Comparison of ENCODE assay signal across 29 cellular contexts in genomic region chr6:137268911-137269310, GRCh38.
"Had no signal": no experiment of that assay in that cellular context is flagged by ENCODE, and none has a peak within 500 bp of the region (broad histone marks: within the 10 kb centered on the region; RNA-seq: fewer than 3 reads in every experiment).

No MANE protein-coding gene starts in this region.

- FAIRE-seq: kidney had no signal

- H3K9me3 Mint-ChIP-seq: naive thymus-derived CD4-positive, alpha-beta T cell; stimulated activated memory B cell treated with anti-CD40 and anti-IgM and Interleukin-4, amounts not matched to agents 10 μg/mL and 1 μg/mL and 100 μg/mL, for 72 hours had no signal

- H3K27ac ChIP-seq: heart right ventricle, hepatocyte, left lung, lower lobe of right lung, neural progenitor cell, neutrophil, ovary, stomach, testis, thyroid gland, transverse colon, upper lobe of left lung, vagina had no signal

- H3K4me3 Mint-ChIP-seq: mesothelial cell of epicardium; nephron progenitor cell; neural progenitor cell; stimulated activated memory B cell treated with anti-CD40 and anti-IgM and Interleukin-4, amounts not matched to agents 10 μg/mL and 1 μg/mL and 100 μg/mL, for 72 hours had no signal

- H3K4me1 Mint-ChIP-seq: nephron progenitor cell had no signal

- ATAC-seq: heart right ventricle; left colon; left lung; lower lobe of right lung; mucosa of descending colon; naive thymus-derived CD4-positive, alpha-beta T cell; right cardiac atrium; sciatic nerve; stimulated activated memory B cell treated with anti-CD40 and anti-IgM and Interleukin-4, amounts not matched to agents 10 μg/mL and 1 μg/mL and 100 μg/mL, for 72 hours; stimulated activated naive CD8-positive, alpha-beta T cell treated with anti-CD3 and anti-CD28 coated beads, Interleukin-15, Interleukin-2, amounts not matched to agents 100 U/mL and 50 U/mL, for 24 hours had no signal

- H3K9me3 ChIP-seq: left lung, lower lobe of right lung, mucosa of descending colon, neutrophil, ovary, stomach, testis, thyroid gland, transverse colon, upper lobe of left lung, vagina had no signal

- H3K36me3 Mint-ChIP-seq: mesothelial cell of epicardium; neural progenitor cell; stimulated activated memory B cell treated with anti-CD40 and anti-IgM and Interleukin-4, amounts not matched to agents 10 μg/mL and 1 μg/mL and 100 μg/mL, for 72 hours had no signal

- H3K27me3 Mint-ChIP-seq: stimulated activated memory B cell treated with anti-CD40 and anti-IgM and Interleukin-4, amounts not matched to agents 10 μg/mL and 1 μg/mL and 100 μg/mL, for 72 hours had no signal

- H3K27ac Mint-ChIP-seq: mesothelial cell of epicardium; naive thymus-derived CD4-positive, alpha-beta T cell; nephron progenitor cell; neural progenitor cell; progenitor cell of endocrine pancreas; stimulated activated memory B cell treated with anti-CD40 and anti-IgM and Interleukin-4, amounts not matched to agents 10 μg/mL and 1 μg/mL and 100 μg/mL, for 72 hours had no signal

- H3K4me1 ChIP-seq: neural progenitor cell, testis, thyroid gland, transverse colon had no signal

- H3K4me3 ChIP-seq: heart right ventricle, hepatocyte, left lung, lower lobe of right lung, mucosa of descending colon, neural progenitor cell, ovary, skin epidermis, stomach, testis, thyroid gland, transverse colon, upper lobe of left lung, vagina had no signal

- H3K27me3 ChIP-seq: heart right ventricle, hepatocyte, left lung, neural progenitor cell, neutrophil, ovary, stomach, testis, thyroid gland, transverse colon, upper lobe of left lung, vagina had no signal

- H3K36me3 ChIP-seq: heart right ventricle, left lung, lower lobe of right lung, neural progenitor cell, neutrophil, ovary, stomach, thyroid gland, transverse colon, upper lobe of left lung, vagina had no signal

- DNase-seq: heart right ventricle; kidney; left colon; left lung; lower lobe of right lung; mesendoderm; mucosa of descending colon; naive thymus-derived CD4-positive, alpha-beta T cell; nephron progenitor cell; occipital lobe; ovary; right cardiac atrium; stimulated activated CD4-positive, alpha-beta T cell treated with anti-CD3 and anti-CD28 coated beads, Interleukin-12 subunit alpha, Interleukin-12 subunit beta, amount 100 ng/mL, for 4 hours; stimulated activated CD4-positive, alpha-beta T cell treated with anti-CD3 and anti-CD28 coated beads, Interleukin-4, amount 100 ng/mL, for 24 hours; stimulated activated naive CD8-positive, alpha-beta T cell treated with anti-CD3 and anti-CD28 coated beads, Interleukin-15, Interleukin-2, amounts not matched to agents 100 U/mL and 50 U/mL, for 24 hours; stomach; testis; thyroid gland; transverse colon; upper lobe of left lung had no signal
